ENCODE assay signal across 21 cellular contexts in genomic region chr5:134575316-134575715, GRCh38. TPM values are rescaled to one million over a fixed set of nuclear protein-coding genes. Genes with fewer than 3 reads are reported as not detected.
DNase-seq lines count a peak whose midpoint lies in the region; ATAC-seq and TF ChIP-seq lines count a peak whose summit lies in the region.
"Had no signal": no experiment of that assay in that cellular context is flagged by ENCODE, and none has a peak within 500 bp of the region (broad histone marks: within the 10 kb centered on the region; RNA-seq: fewer than 3 reads in every experiment).

No MANE protein-coding gene starts in this region.

- H3K27me3 ChIP-seq in left ventricle myocardium inferior (ENCODE audit: low read depth): no peaks in the 10 kb centered on the region
- no peaks in the 10 kb centered on the region for H3K27me3 ChIP-seq in Karpas-422 (ENCODE audit: low read length)
- H3K27me3 ChIP-seq in effector memory CD4-positive, alpha-beta T cell (replicated peaks; ENCODE audit: control insufficient read depth, insufficient read depth, low read length, poor library complexity, severe bottlenecking): no peaks in the 10 kb centered on the region
- H3K27me3 ChIP-seq: stomach had no signal

- no peak overlapping the region for H3K4me3 Mint-ChIP-seq in stimulated activated memory B cell treated with anti-CD40 and anti-IgM and Interleukin-4, amounts not matched to agents 10 μg/mL and 1 μg/mL and 100 μg/mL, for 72 hours
- H3K4me3 Mint-ChIP-seq: type B pancreatic cell had no signal

- peaks cover 91% of the 10 kb centered on the region for H3K36me3 Mint-ChIP-seq in stimulated activated memory B cell treated with anti-CD40 and anti-IgM and Interleukin-4, amounts not matched to agents 10 μg/mL and 1 μg/mL and 100 μg/mL, for 72 hours
- H3K36me3 Mint-ChIP-seq: type B pancreatic cell had no signal

- no peaks in the 10 kb centered on the region for H3K9me2 ChIP-seq in Karpas-422 (replicated peaks; ENCODE audit: insufficient read depth, low read length)

- intact Hi-C loops in left ventricle myocardium inferior (cut with micrococcal nuclease) (no loop called here), Right ventricle myocardium superior (cut with DNase I) (loop anchor here (5.0 to 10.0 kb wide), 2 partner anchors 48 to 131 kb away; partner anchors contain the start of gene JADE2)

- H3K36me3 ChIP-seq in left ventricle myocardium inferior: peaks cover 95% of the 10 kb centered on the region
- peaks cover 67% of the 10 kb centered on the region for H3K36me3 ChIP-seq in Karpas-422 (ENCODE audit: insufficient read depth, low read length)
- H3K36me3 ChIP-seq in effector memory CD4-positive, alpha-beta T cell (ENCODE audit: control insufficient read depth, insufficient read depth, low read length): peaks cover 96% of the 10 kb centered on the region

- in situ Hi-C loops in KBM-7 (cut with MboI; ENCODE audit: low pct_unique_long_range_greater_than_20kb, low sequenced_read_pairs): no loop called here

- ATAC-seq in Right ventricle myocardium superior (ENCODE audit: poor library complexity): no peak
- ATAC-seq in stimulated activated memory B cell treated with anti-CD40 and anti-IgM and Interleukin-4, amounts not matched to agents 10 μg/mL and 1 μg/mL and 100 μg/mL, for 72 hours: no peak
- no peak for ATAC-seq in GM18873 (IDR thresholded peaks at IDR 0.05; ENCODE audit: low FRiP score, unreplicated experiment)
- ATAC-seq: esophagus mucosa, HCT116 had no signal

- H2AFZ ChIP-seq in Karpas-422 (ENCODE audit: low read length): no peak overlapping the region

- H3K4me1 Mint-ChIP-seq in stimulated activated memory B cell treated with anti-CD40 and anti-IgM and Interleukin-4, amounts not matched to agents 10 μg/mL and 1 μg/mL and 100 μg/mL, for 72 hours: peaks cover 62% of the 10 kb centered on the region

- no peak overlapping the region for H3K4me2 ChIP-seq in Karpas-422 (ENCODE audit: low read depth, low read length, poor library complexity, severe bottlenecking)
- H3K4me2 ChIP-seq: KMS-11 had no signal

- peaks cover 85% of the 10 kb centered on the region for H3K4me1 ChIP-seq in left ventricle myocardium inferior
- H3K4me1 ChIP-seq in Karpas-422 (ENCODE audit: low read length): peaks cover 3% of the 10 kb centered on the region; the same call in 1 of the 2 replicates
- no peaks in the 10 kb centered on the region for H3K4me1 ChIP-seq in effector memory CD4-positive, alpha-beta T cell (ENCODE audit: control insufficient read depth, insufficient read depth, low read length, poor library complexity, severe bottlenecking)

- H3K79me2 ChIP-seq in Karpas-422 (ENCODE audit: low read length): peaks cover 18% of the 10 kb centered on the region; the same call in 1 of the 2 replicates

- H3K27ac Mint-ChIP-seq in stimulated activated memory B cell treated with anti-CD40 and anti-IgM and Interleukin-4, amounts not matched to agents 10 μg/mL and 1 μg/mL and 100 μg/mL, for 72 hours: peak overlapping the region; percentile 28
- H3K27ac Mint-ChIP-seq: type B pancreatic cell had no signal

- H3K27me3 Mint-ChIP-seq in stimulated activated memory B cell treated with anti-CD40 and anti-IgM and Interleukin-4, amounts not matched to agents 10 μg/mL and 1 μg/mL and 100 μg/mL, for 72 hours: no peaks in the 10 kb centered on the region
- H3K27me3 Mint-ChIP-seq: type B pancreatic cell had no signal

- H3K9me3 Mint-ChIP-seq in stimulated activated memory B cell treated with anti-CD40 and anti-IgM and Interleukin-4, amounts not matched to agents 10 μg/mL and 1 μg/mL and 100 μg/mL, for 72 hours: no peaks in the 10 kb centered on the region
- H3K9me3 Mint-ChIP-seq: type B pancreatic cell had no signal

- peaks cover 19% of the 10 kb centered on the region; the same call in 1 of the 2 replicates for H4K20me1 ChIP-seq in Karpas-422 (ENCODE audit: insufficient read depth, low read depth, low read length)

- DNase-seq in left ventricle myocardium inferior (no peak), Right ventricle myocardium superior (no peak), Karpas-422 (no peak), KBM-7 (no peak), GM10266 (ENCODE audit: extremely low spot score) (no peak)
- DNase-seq in effector memory CD4-positive, alpha-beta T cell: no peak
- DNase-seq: activated effector memory CD4-positive, alpha-beta T cell treated with anti-CD3 and anti-CD28 coated beads, Interleukin-2, amount 50 U/mL, for 16 hours; COR-L47; DND-41; effector CD8-positive, alpha-beta T cell; NCI-H187; NCI-H774; stimulated activated CD4-positive, alpha-beta T cell treated with anti-CD3 and anti-CD28 coated beads, Interleukin-2, amount 100 ng/mL, for 48 hours; stomach; SW 1271 had no signal

- TF ChIP-seq CTCF in left ventricle myocardium inferior (IDR thresholded peaks at IDR 0.05; ENCODE audit: borderline replicate concordance): no peak
- no peak for TF ChIP-seq CTCF in GM10266 (IDR thresholded peaks at IDR 0.05; ENCODE audit: control insufficient read depth, insufficient read depth, low read depth, missing control alignments)

- peak overlapping the region; percentile 79 for H3K27ac ChIP-seq in left ventricle myocardium inferior (replicated peaks)
- peak overlapping the region; percentile 32 for H3K27ac ChIP-seq in Karpas-422 (ENCODE audit: low read length)
- peak overlapping the region; percentile 39 for H3K27ac ChIP-seq in effector memory CD4-positive, alpha-beta T cell (ENCODE audit: insufficient read depth, low read length, poor library complexity, severe bottlenecking)
- H3K27ac ChIP-seq: KMS-11 had no signal

- H3K9me3 ChIP-seq in left ventricle myocardium inferior (replicated peaks) (no peaks in the 10 kb centered on the region), Karpas-422 (ENCODE audit: low read length) (no peaks in the 10 kb centered on the region)
- no peaks in the 10 kb centered on the region for H3K9me3 ChIP-seq in effector memory CD4-positive, alpha-beta T cell (ENCODE audit: control insufficient read depth, low read length)
- H3K9me3 ChIP-seq: stomach had no signal

- H3K4me3 ChIP-seq in left ventricle myocardium inferior: no peak overlapping the region
- no peak overlapping the region for H3K4me3 ChIP-seq in Karpas-422 (ENCODE audit: low read length)
- H3K4me3 ChIP-seq in effector memory CD4-positive, alpha-beta T cell (ENCODE audit: insufficient read depth, low read depth, low read length, poor library complexity, severe bottlenecking): no peak overlapping the region
- H3K4me3 ChIP-seq: stomach had no signal

- H3K9ac ChIP-seq in Karpas-422 (ENCODE audit: low read length): no peak overlapping the region
- H3K9ac ChIP-seq: KMS-11 had no signal

RNA-seq across cellular contexts. Expression of gene JADE2, which starts 49.8 kb away (rescaled TPM):
- total RNA-seq in left ventricle myocardium inferior (26.3 TPM), Right ventricle myocardium superior (25.9 TPM)
- total RNA-seq in Karpas-422 (2014; rRNA removed; shearing (Covaris generic); ENCODE audit: low replicate concordance): 82.1 and 139 TPM in 2 replicates

RNA-seq across cellular contexts. Expression of gene SAR1B, which starts 57.3 kb away (rescaled TPM):
- 93.5 TPM for total RNA-seq in left ventricle myocardium inferior
- total RNA-seq in Right ventricle myocardium superior: 88.6 TPM
- total RNA-seq in Karpas-422 (2014; rRNA removed; shearing (Covaris generic); ENCODE audit: low replicate concordance): 41.2 and 49.1 TPM in 2 replicates
